8 cellular contexts compared by ENCODE assay signal in genomic region chr15:92917606-92918407, GRCh38. TPM values are rescaled to one million over a fixed set of nuclear protein-coding genes. Genes with fewer than 3 reads are reported as not detected.
DNase-seq lines count a peak whose midpoint lies in the region; ATAC-seq and TF ChIP-seq lines count a peak whose summit lies in the region.

No MANE protein-coding gene starts in this region.

- peak overlapping the region; percentile 97 for H3K27ac Mint-ChIP-seq in activated naive CD8-positive, alpha-beta T cell treated with anti-CD3 and anti-CD28 coated beads for 36 hours
- H3K27ac Mint-ChIP-seq in glutamatergic neuron (ENCODE audit: unreplicated experiment) (peak overlapping the region; percentile 95), osteocyte (ENCODE audit: unreplicated experiment) (peak overlapping the region; percentile 100)

- H3K27me3 ChIP-seq in testis, result no peaks in the 10 kb centered on the region

- no peaks in the 10 kb centered on the region for H3K9me3 ChIP-seq in testis

- DNase-seq in Ammon's horn (ENCODE audit: low spot score), result peak; percentile 90
- peak; percentile 72 for DNase-seq in NCI-H1105 (lab: John Stamatoyannopoulos, UW)
- peak; percentile 87 for DNase-seq in SKM-1 (lab: John Stamatoyannopoulos, UW; ENCODE audit: unreplicated experiment)
- peak; percentile 86 for DNase-seq in activated naive CD8-positive, alpha-beta T cell treated with anti-CD3 and anti-CD28 coated beads for 36 hours
- peak; percentile 91 for DNase-seq in glutamatergic neuron
- DNase-seq in osteocyte (ENCODE audit: extremely low spot score, unreplicated experiment), result peak; percentile 94
- DNase-seq in testis, result peak; percentile 99

- no peaks in the 10 kb centered on the region for H3K9me3 Mint-ChIP-seq in activated naive CD8-positive, alpha-beta T cell treated with anti-CD3 and anti-CD28 coated beads for 36 hours
- H3K9me3 Mint-ChIP-seq in glutamatergic neuron (ENCODE audit: unreplicated experiment) (peaks cover 3% of the 10 kb centered on the region), osteocyte (ENCODE audit: unreplicated experiment) (no peaks in the 10 kb centered on the region)

- ATAC-seq in GM21619 (IDR thresholded peaks at IDR 0.05; ENCODE audit: unreplicated experiment), result peak; percentile 45

- H3K36me3 Mint-ChIP-seq in activated naive CD8-positive, alpha-beta T cell treated with anti-CD3 and anti-CD28 coated beads for 36 hours, result peaks cover 61% of the 10 kb centered on the region
- H3K36me3 Mint-ChIP-seq in glutamatergic neuron (ENCODE audit: unreplicated experiment) (no peaks in the 10 kb centered on the region), osteocyte (ENCODE audit: unreplicated experiment) (peaks cover 13% of the 10 kb centered on the region)

- no peak overlapping the region for H3K4me3 Mint-ChIP-seq in activated naive CD8-positive, alpha-beta T cell treated with anti-CD3 and anti-CD28 coated beads for 36 hours
- H3K4me3 Mint-ChIP-seq in glutamatergic neuron (ENCODE audit: unreplicated experiment) (peak overlapping the region; percentile 25), osteocyte (ENCODE audit: unreplicated experiment) (peak overlapping the region; percentile 30)

- intact Hi-C loops in testis (cut with DNase I; ENCODE audit: low total_unique reads), result no loop called here

- WGBS in testis, 2 donors, result 21 to 24% methylated on average over 11 of the region's 11 CpGs

- no peak overlapping the region for H3K4me3 ChIP-seq in testis

- H3K27ac ChIP-seq in testis, result peak overlapping the region; percentile 70 to 89

- no peak for TF ChIP-seq POLR2A in testis (IDR thresholded peaks at IDR 0.05)

- peak; percentile 94 for TF ChIP-seq CTCF in glutamatergic neuron (IDR thresholded peaks at IDR 0.05; ENCODE audit: partially characterized antibody, unreplicated experiment)
- TF ChIP-seq CTCF in osteocyte (IDR thresholded peaks at IDR 0.05), result peak; percentile 91
- TF ChIP-seq CTCF in testis (IDR thresholded peaks at IDR 0.05), result peak; percentile 98 to 99 (median 98)

- peaks cover 76% of the 10 kb centered on the region for H3K4me1 Mint-ChIP-seq in activated naive CD8-positive, alpha-beta T cell treated with anti-CD3 and anti-CD28 coated beads for 36 hours
- peaks cover 37% of the 10 kb centered on the region for H3K4me1 Mint-ChIP-seq in glutamatergic neuron (ENCODE audit: low read depth, unreplicated experiment)
- H3K4me1 Mint-ChIP-seq in osteocyte (ENCODE audit: unreplicated experiment), result peaks cover 87% of the 10 kb centered on the region

- peaks cover 39% of the 10 kb centered on the region for H3K4me1 ChIP-seq in testis

- no peaks in the 10 kb centered on the region for H3K27me3 Mint-ChIP-seq in activated naive CD8-positive, alpha-beta T cell treated with anti-CD3 and anti-CD28 coated beads for 36 hours
- H3K27me3 Mint-ChIP-seq in glutamatergic neuron (ENCODE audit: unreplicated experiment) (peaks cover 2% of the 10 kb centered on the region), osteocyte (ENCODE audit: unreplicated experiment) (no peaks in the 10 kb centered on the region)

- no peaks in the 10 kb centered on the region for H3K36me3 ChIP-seq in testis (ENCODE audit: low read depth, missing control alignments)

RNA-seq across cellular contexts. Expression of gene CHD2, which starts 17.7 kb away (rescaled TPM):
- total RNA-seq in activated naive CD8-positive, alpha-beta T cell treated with anti-CD3 and anti-CD28 coated beads for 36 hours, result 10 to 100 TPM; 92.8 to 95.7 TPM
- 201 TPM for total RNA-seq in glutamatergic neuron (ENCODE audit: unreplicated experiment)
- 89.9 and 102 TPM in 2 replicates for total RNA-seq in osteocyte
- total RNA-seq in testis, result 100 to 1,000 TPM; 113 to 129 TPM
- 64.5 TPM for polyA plus RNA-seq in testis (ENCODE audit: insufficient read depth, low read depth, low replicate concordance)
